In the genomic region with DNA sequence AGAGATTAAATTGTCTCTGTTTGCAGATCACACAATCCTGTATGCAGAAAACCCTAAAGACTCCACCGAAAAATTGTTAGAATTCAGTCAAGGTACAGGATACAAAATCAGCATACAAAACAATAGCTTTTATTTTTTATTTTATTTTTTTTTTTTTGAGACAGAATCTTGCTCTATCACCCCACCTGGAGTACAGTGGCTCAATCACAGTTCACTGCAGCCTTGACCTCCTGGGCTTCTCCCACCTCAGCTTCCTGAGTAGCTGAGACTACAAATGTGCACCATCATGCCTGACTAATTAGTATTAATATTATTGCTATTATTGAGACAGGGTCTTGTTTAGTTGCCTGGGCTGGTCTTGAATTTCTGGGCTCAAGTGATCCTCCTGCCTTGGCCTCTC, we compare ENCODE assay signal across 26 cellular contexts. TPM values are rescaled to one million over a fixed set of nuclear protein-coding genes. Genes with fewer than 3 reads are reported as not detected.
"Had no signal": no experiment of that assay in that cellular context is flagged by ENCODE, and none has a peak within 500 bp of the region (broad histone marks: within the 10 kb centered on the region; RNA-seq: fewer than 3 reads in every experiment).

No MANE protein-coding gene starts in this region.

- H3K27ac ChIP-seq: cardiac muscle cell had no signal

- H3K27ac Mint-ChIP-seq: activated B cell treated with CpG ODN at 0.5 μM for 24 hours; activated CD4-positive, alpha-beta T cell treated with anti-CD3 and anti-CD28 coated beads, Interleukin-2, amount 10 ng/mL, durations not matched to agents 24 days and 14 days; activated CD8-positive, alpha-beta memory T cell treated with anti-CD3 and anti-CD28 coated beads, Interleukin-2, amount 10 ng/mL, durations not matched to agents 7 days and 5 days; activated naive CD4-positive, alpha-beta T cell treated with anti-CD3 and anti-CD28 coated beads for 36 hours; activated naive CD8-positive, alpha-beta T cell; brain; T-helper 17 cell had no signal

- H3K4me1 Mint-ChIP-seq: activated CD4-positive, alpha-beta T cell treated with anti-CD3 and anti-CD28 coated beads, Interleukin-2, amount 10 ng/mL, durations not matched to agents 24 days and 14 days; activated CD8-positive, alpha-beta memory T cell treated with anti-CD3 and anti-CD28 coated beads, Interleukin-2, amount 10 ng/mL, durations not matched to agents 7 days and 5 days; brain had no signal

- DNase-seq: activated B cell treated with CpG ODN at 0.5 μM for 24 hours; activated CD4-positive, alpha-beta T cell treated with anti-CD3 and anti-CD28 coated beads for 1 hour; activated CD4-positive, alpha-beta T cell treated with anti-CD3 and anti-CD28 coated beads, Interleukin-2, amount 10 ng/mL, durations not matched to agents 24 days and 14 days; activated CD4-positive, alpha-beta T cell treated with anti-CD3 and anti-CD28 coated beads, Interleukin-2, amount 50 U/mL, for 48 hours; activated CD8-positive, alpha-beta memory T cell treated with anti-CD3 and anti-CD28 coated beads, Interleukin-2, amount 10 ng/mL, durations not matched to agents 7 days and 5 days; activated gamma-delta T cell; activated naive CD4-positive, alpha-beta T cell treated with anti-CD3 and anti-CD28 coated beads for 36 hours; activated T-cell treated with anti-CD3 and anti-CD28 coated beads, Interleukin-2, amount 50 U/mL, for 4 hours; amygdala; cerebellar nuclear complex; MM.1S; NCI-H1105; NCI-H1436; NCI-H1694 treated with DMSO at 0.1 percent for 48 hours; NCI-H2029 treated with DMSO at 0.1 percent for 48 hours; NCI-H345; NCI-H510A; NCI-H526 treated with DMSO at 0.1 percent for 48 hours; SHP77 treated with DMSO at 0.1 percent for 48 hours; T-helper 17 cell; T-helper 9 cell had no signal

- H3K36me3 Mint-ChIP-seq: activated CD8-positive, alpha-beta memory T cell treated with anti-CD3 and anti-CD28 coated beads, Interleukin-2, amount 10 ng/mL, durations not matched to agents 7 days and 5 days; activated naive CD8-positive, alpha-beta T cell; brain had no signal

- H3K36me3 ChIP-seq: cardiac muscle cell had no signal

- H3K27me3 Mint-ChIP-seq: activated B cell treated with CpG ODN at 0.5 μM for 24 hours; activated naive CD8-positive, alpha-beta T cell; brain; T-helper 17 cell had no signal

- H3K27me3 ChIP-seq: cardiac muscle cell had no signal

- H3K9me3 Mint-ChIP-seq: activated B cell treated with CpG ODN at 0.5 μM for 24 hours; activated CD4-positive, alpha-beta T cell treated with anti-CD3 and anti-CD28 coated beads, Interleukin-2, amount 10 ng/mL, durations not matched to agents 24 days and 14 days; activated naive CD4-positive, alpha-beta T cell treated with anti-CD3 and anti-CD28 coated beads for 36 hours; activated T-cell treated with anti-CD3 and anti-CD28 coated beads, Interleukin-2, amount 50 U/mL, for 4 hours had no signal

- ATAC-seq: activated CD8-positive, alpha-beta memory T cell treated with anti-CD3 and anti-CD28 coated beads, Interleukin-2, amount 10 ng/mL, durations not matched to agents 7 days and 5 days; activated T-cell treated with anti-CD3 and anti-CD28 coated beads, Interleukin-2, amount 50 U/mL, for 4 hours; T-helper 17 cell had no signal

- H3K4me3 ChIP-seq: cardiac muscle cell had no signal

- H3K4me3 Mint-ChIP-seq: activated B cell treated with CpG ODN at 0.5 μM for 24 hours; activated CD4-positive, alpha-beta T cell treated with anti-CD3 and anti-CD28 coated beads, Interleukin-2, amount 10 ng/mL, durations not matched to agents 24 days and 14 days; activated CD8-positive, alpha-beta memory T cell treated with anti-CD3 and anti-CD28 coated beads, Interleukin-2, amount 10 ng/mL, durations not matched to agents 7 days and 5 days; activated naive CD4-positive, alpha-beta T cell treated with anti-CD3 and anti-CD28 coated beads for 36 hours; activated naive CD8-positive, alpha-beta T cell; activated T-cell treated with anti-CD3 and anti-CD28 coated beads, Interleukin-2, amount 50 U/mL, for 4 hours; brain; T-helper 17 cell had no signal

- FAIRE-seq: astrocyte, RCC 7860 had no signal

RNA-seq across cellular contexts. Expression of a gene that starts 8.9 kb away (rescaled TPM):
- total RNA-seq: activated B cell treated with CpG ODN at 0.5 μM for 24 hours had no signal

RNA-seq across cellular contexts. Expression of a gene that starts 25.7 kb away (rescaled TPM):
- total RNA-seq: activated B cell treated with CpG ODN at 0.5 μM for 24 hours; activated CD4-positive, alpha-beta T cell treated with anti-CD3 and anti-CD28 coated beads, Interleukin-2, amount 10 ng/mL, durations not matched to agents 24 days and 14 days; activated CD8-positive, alpha-beta memory T cell treated with anti-CD3 and anti-CD28 coated beads, Interleukin-2, amount 10 ng/mL, durations not matched to agents 7 days and 5 days; activated naive CD4-positive, alpha-beta T cell treated with anti-CD3 and anti-CD28 coated beads for 36 hours; activated T-cell treated with anti-CD3 and anti-CD28 coated beads, Interleukin-2, amount 50 U/mL, for 4 hours; astrocyte; cardiac muscle cell; T-helper 17 cell had no signal
